Comparison of ENCODE assay signal across 20 cellular contexts in the genomic region with DNA sequence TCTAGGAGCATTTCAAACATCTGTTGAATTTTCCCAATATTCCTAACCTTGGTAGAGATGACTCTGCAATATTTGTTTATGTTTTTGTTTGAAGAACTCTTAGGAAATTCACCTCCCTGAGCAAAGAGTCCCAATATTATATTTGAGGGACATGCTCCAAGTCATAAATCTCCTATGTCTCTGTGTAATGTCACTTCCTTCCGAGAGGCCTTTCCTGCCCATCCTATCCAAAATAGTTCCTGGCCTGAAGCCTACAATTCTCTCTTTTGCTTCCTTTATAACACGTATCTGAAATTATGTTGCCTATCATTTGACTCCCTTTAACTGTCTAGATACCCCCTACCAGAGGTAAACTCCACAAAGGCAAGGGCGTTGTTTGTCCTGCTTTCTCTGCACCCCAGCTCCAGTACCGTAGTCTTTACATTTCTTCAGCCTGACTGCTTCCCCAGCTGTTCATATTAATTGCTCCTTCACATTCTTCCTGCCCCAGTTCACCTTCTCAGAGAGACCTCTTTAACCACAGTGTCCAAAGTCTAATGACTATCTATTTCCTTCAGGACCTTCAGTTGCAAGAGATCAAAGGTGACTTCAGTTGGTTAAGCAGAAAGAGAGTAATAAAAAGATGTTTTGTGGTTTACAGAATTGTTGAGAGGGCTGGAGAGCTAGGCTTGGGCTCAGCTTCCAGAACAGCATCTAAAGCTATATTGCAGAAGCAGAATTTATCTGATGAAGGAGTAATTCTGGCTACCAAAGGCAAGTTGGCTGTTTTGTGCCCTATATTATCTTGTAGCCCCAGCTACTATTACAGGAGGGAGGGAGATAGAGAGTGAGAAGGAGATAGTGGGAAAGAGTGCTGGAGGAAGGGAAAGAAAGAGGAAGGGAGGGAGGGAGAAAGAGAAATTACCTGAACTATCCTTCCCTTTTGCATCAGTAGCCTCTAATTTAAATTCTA.
DNase-seq lines count a peak whose midpoint lies in the region; ATAC-seq and FAIRE-seq lines count a peak whose summit lies in the region.
"Had no signal": no experiment of that assay in that cellular context is flagged by ENCODE, and none has a peak within 500 bp of the region (broad histone marks: within the 10 kb centered on the region; RNA-seq: fewer than 3 reads in every experiment).

No MANE protein-coding gene starts in this region.

- no peak overlapping the region for H3K27ac ChIP-seq in small intestine (ENCODE audit: low read depth in 1 of 2, low read length in 1 of 2)
- H3K27ac ChIP-seq: psoas muscle, upper lobe of left lung had no signal

- no peak for FAIRE-seq in small intestine (lab: Jason Lieb, UNC)
- FAIRE-seq: H1 had no signal

- H3K4me3 ChIP-seq in small intestine (ENCODE audit: low read depth in 1 of 2, low read length in 2 of 2): no peak overlapping the region
- H3K4me3 ChIP-seq: psoas muscle, upper lobe of left lung had no signal

- DNase-seq in NCI-H1694 treated with DMSO at 0.1 percent for 48 hours (lab: John Stamatoyannopoulos, UW) (peak; percentile 20), NCI-H1694 (lab: John Stamatoyannopoulos, UW) (no peak), NCI-H446 treated with DMSO at 0.1 percent for 48 hours (lab: John Stamatoyannopoulos, UW) (peak; percentile 40), astrocyte of the hippocampus (ENCODE audit: low read depth, low spot score) (peak; percentile 1), small intestine (peak; percentile 94), occipital lobe (lab: John Stamatoyannopoulos, UW) (no peak), SK-N-DZ (ENCODE audit: low spot score) (no peak)
- DNase-seq: 8988T; activated CD8-positive, alpha-beta memory T cell treated with anti-CD3 and anti-CD28 coated beads, Interleukin-2, amount 50 U/mL, for 4 hours; CD4-positive, alpha-beta T cell; MV-4-11; naive thymus-derived CD8-positive, alpha-beta T cell; NCI-H2107; psoas muscle; stimulated activated CD4-positive, alpha-beta T cell treated with anti-CD3 and anti-CD28 coated beads, Interleukin-12 subunit alpha, Interleukin-12 subunit beta, amount 100 ng/mL, for 4 hours; stimulated activated naive CD4-positive, alpha-beta T cell treated with Interleukin-2 at 50 U/mL for 16 hours; T-helper 17 cell; upper lobe of left lung had no signal

- H3K9me3 ChIP-seq in small intestine (ENCODE audit: control insufficient read depth, low read depth): no peaks in the 10 kb centered on the region
- H3K9me3 ChIP-seq: psoas muscle, upper lobe of left lung had no signal

- H3K4me1 ChIP-seq in small intestine (ENCODE audit: control insufficient read depth in 2 of 2, insufficient read depth in 1 of 2, low read depth in 1 of 2, low read length in 1 of 2): peaks cover 0 to 2% of the 10 kb centered on the region in 2 donors
- H3K4me1 ChIP-seq: psoas muscle, upper lobe of left lung had no signal

- ATAC-seq in HG03457 (IDR thresholded peaks at IDR 0.05; ENCODE audit: unreplicated experiment): no peak
- ATAC-seq: naive thymus-derived CD8-positive, alpha-beta T cell; psoas muscle; T-helper 17 cell had no signal

- WGBS in small intestine, 3 donors: 10 to 16% (median 12%) methylated on average over 4 of the region's 4 CpGs

- no peaks in the 10 kb centered on the region for H3K27me3 ChIP-seq in small intestine (ENCODE audit: control insufficient read depth in 2 of 2, insufficient read depth in 2 of 2, low read length in 2 of 2)
- H3K27me3 ChIP-seq: upper lobe of left lung had no signal

- no peaks in the 10 kb centered on the region for H3K36me3 ChIP-seq in small intestine (ENCODE audit: control insufficient read depth in 2 of 2, insufficient read depth in 2 of 2, low read length in 2 of 2)
- H3K36me3 ChIP-seq: upper lobe of left lung had no signal

Comparison
In these comparisons a context has a peak if more than half of its experiments do, and no peak if none do; other contexts are left out.
1. DNase-seq: peak in NCI-H1694 treated with DMSO at 0.1 percent for 48 hours (single experiment), NCI-H446 treated with DMSO at 0.1 percent for 48 hours (single experiment), astrocyte of the hippocampus (single experiment) and small intestine (single experiment); none in NCI-H1694 (single experiment), occipital lobe (single experiment) and SK-N-DZ (single experiment).